Comparison of ENCODE assay signal across 1 cellular context in the genomic region with DNA sequence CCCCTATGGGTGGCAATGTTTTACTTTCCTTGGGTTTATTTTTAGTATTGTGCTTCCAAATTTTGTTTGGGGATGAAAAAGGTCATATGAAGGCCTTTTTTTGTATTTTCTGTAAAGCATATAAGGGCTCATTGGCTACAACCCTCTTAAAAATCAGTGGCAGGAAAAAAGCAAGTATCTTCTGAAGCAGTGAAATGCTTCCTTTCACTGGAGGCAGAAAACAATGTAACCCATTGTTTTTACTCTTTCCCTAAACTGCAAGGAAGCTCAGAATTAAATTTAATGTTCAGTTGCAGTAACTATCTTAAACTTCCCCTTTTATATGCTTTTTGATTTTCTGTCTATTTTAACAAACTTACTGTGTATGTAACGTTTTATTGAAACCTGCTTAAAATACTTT.
TF ChIP-seq lines count a peak whose summit lies in the region.

No MANE protein-coding gene starts in this region.

TF ChIP-seq in WTC11, 78 proteins besides CTCF, POLR2A, EP300 and RAD21 (continued from another document):
- TF ChIP-seq, protein P1, sequence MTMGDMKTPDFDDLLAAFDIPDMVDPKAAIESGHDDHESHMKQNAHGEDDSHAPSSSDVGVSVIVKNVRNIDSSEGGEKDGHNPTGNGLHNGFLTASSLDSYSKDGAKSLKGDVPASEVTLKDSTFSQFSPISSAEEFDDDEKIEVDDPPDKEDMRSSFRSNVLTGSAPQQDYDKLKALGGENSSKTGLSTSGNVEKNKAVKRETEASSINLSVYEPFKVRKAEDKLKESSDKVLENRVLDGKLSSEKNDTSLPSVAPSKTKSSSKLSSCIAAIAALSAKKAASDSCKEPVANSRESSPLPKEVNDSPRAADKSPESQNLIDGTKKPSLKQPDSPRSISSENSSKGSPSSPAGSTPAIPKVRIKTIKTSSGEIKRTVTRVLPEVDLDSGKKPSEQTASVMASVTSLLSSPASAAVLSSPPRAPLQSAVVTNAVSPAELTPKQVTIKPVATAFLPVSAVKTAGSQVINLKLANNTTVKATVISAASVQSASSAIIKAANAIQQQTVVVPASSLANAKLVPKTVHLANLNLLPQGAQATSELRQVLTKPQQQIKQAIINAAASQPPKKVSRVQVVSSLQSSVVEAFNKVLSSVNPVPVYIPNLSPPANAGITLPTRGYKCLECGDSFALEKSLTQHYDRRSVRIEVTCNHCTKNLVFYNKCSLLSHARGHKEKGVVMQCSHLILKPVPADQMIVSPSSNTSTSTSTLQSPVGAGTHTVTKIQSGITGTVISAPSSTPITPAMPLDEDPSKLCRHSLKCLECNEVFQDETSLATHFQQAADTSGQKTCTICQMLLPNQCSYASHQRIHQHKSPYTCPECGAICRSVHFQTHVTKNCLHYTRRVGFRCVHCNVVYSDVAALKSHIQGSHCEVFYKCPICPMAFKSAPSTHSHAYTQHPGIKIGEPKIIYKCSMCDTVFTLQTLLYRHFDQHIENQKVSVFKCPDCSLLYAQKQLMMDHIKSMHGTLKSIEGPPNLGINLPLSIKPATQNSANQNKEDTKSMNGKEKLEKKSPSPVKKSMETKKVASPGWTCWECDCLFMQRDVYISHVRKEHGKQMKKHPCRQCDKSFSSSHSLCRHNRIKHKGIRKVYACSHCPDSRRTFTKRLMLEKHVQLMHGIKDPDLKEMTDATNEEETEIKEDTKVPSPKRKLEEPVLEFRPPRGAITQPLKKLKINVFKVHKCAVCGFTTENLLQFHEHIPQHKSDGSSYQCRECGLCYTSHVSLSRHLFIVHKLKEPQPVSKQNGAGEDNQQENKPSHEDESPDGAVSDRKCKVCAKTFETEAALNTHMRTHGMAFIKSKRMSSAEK (CRISPR knock-in tag; IDR thresholded peaks at IDR 0.05; ENCODE audit: borderline replicate concordance) = no peak
- no peak for TF ChIP-seq ZBTB21 (CRISPR knock-in tag; IDR thresholded peaks at IDR 0.05; ENCODE audit: borderline replicate concordance)
- TF ChIP-seq MYBL2 (CRISPR knock-in tag; IDR thresholded peaks at IDR 0.05) = no peak
- TF ChIP-seq, protein P2, sequence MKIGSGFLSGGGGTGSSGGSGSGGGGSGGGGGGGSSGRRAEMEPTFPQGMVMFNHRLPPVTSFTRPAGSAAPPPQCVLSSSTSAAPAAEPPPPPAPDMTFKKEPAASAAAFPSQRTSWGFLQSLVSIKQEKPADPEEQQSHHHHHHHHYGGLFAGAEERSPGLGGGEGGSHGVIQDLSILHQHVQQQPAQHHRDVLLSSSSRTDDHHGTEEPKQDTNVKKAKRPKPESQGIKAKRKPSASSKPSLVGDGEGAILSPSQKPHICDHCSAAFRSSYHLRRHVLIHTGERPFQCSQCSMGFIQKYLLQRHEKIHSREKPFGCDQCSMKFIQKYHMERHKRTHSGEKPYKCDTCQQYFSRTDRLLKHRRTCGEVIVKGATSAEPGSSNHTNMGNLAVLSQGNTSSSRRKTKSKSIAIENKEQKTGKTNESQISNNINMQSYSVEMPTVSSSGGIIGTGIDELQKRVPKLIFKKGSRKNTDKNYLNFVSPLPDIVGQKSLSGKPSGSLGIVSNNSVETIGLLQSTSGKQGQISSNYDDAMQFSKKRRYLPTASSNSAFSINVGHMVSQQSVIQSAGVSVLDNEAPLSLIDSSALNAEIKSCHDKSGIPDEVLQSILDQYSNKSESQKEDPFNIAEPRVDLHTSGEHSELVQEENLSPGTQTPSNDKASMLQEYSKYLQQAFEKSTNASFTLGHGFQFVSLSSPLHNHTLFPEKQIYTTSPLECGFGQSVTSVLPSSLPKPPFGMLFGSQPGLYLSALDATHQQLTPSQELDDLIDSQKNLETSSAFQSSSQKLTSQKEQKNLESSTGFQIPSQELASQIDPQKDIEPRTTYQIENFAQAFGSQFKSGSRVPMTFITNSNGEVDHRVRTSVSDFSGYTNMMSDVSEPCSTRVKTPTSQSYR (CRISPR knock-in tag; IDR thresholded peaks at IDR 0.05) = no peak
- no peak for TF ChIP-seq ZNF317 (CRISPR knock-in tag; IDR thresholded peaks at IDR 0.05; ENCODE audit: borderline replicate concordance, low read depth)
- TF ChIP-seq, protein P3, sequence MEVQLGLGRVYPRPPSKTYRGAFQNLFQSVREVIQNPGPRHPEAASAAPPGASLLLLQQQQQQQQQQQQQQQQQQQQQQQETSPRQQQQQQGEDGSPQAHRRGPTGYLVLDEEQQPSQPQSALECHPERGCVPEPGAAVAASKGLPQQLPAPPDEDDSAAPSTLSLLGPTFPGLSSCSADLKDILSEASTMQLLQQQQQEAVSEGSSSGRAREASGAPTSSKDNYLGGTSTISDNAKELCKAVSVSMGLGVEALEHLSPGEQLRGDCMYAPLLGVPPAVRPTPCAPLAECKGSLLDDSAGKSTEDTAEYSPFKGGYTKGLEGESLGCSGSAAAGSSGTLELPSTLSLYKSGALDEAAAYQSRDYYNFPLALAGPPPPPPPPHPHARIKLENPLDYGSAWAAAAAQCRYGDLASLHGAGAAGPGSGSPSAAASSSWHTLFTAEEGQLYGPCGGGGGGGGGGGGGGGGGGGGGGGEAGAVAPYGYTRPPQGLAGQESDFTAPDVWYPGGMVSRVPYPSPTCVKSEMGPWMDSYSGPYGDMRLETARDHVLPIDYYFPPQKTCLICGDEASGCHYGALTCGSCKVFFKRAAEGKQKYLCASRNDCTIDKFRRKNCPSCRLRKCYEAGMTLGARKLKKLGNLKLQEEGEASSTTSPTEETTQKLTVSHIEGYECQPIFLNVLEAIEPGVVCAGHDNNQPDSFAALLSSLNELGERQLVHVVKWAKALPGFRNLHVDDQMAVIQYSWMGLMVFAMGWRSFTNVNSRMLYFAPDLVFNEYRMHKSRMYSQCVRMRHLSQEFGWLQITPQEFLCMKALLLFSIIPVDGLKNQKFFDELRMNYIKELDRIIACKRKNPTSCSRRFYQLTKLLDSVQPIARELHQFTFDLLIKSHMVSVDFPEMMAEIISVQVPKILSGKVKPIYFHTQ (CRISPR knock-in tag; IDR thresholded peaks at IDR 0.05) = no peak
- TF ChIP-seq OVOL2 (CRISPR knock-in tag; IDR thresholded peaks at IDR 0.05; ENCODE audit: borderline replicate concordance) = no peak
- TF ChIP-seq NR3C1 (CRISPR knock-in tag; conservative IDR thresholded peaks at IDR 0.05; ENCODE audit: low read depth) = no peak
- TF ChIP-seq NR1H2 (CRISPR knock-in tag; IDR thresholded peaks at IDR 0.05) = no peak
- TF ChIP-seq, protein P4, sequence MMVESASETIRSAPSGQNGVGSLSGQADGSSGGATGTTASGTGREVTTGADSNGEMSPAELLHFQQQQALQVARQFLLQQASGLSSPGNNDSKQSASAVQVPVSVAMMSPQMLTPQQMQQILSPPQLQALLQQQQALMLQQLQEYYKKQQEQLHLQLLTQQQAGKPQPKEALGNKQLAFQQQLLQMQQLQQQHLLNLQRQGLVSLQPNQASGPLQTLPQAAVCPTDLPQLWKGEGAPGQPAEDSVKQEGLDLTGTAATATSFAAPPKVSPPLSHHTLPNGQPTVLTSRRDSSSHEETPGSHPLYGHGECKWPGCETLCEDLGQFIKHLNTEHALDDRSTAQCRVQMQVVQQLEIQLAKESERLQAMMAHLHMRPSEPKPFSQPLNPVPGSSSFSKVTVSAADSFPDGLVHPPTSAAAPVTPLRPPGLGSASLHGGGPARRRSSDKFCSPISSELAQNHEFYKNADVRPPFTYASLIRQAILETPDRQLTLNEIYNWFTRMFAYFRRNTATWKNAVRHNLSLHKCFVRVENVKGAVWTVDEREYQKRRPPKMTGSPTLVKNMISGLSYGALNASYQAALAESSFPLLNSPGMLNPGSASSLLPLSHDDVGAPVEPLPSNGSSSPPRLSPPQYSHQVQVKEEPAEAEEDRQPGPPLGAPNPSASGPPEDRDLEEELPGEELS (CRISPR knock-in tag; IDR thresholded peaks at IDR 0.05) = no peak
- TF ChIP-seq ZNF121 (CRISPR knock-in tag; IDR thresholded peaks at IDR 0.05) = no peak
- TF ChIP-seq, protein P5, sequence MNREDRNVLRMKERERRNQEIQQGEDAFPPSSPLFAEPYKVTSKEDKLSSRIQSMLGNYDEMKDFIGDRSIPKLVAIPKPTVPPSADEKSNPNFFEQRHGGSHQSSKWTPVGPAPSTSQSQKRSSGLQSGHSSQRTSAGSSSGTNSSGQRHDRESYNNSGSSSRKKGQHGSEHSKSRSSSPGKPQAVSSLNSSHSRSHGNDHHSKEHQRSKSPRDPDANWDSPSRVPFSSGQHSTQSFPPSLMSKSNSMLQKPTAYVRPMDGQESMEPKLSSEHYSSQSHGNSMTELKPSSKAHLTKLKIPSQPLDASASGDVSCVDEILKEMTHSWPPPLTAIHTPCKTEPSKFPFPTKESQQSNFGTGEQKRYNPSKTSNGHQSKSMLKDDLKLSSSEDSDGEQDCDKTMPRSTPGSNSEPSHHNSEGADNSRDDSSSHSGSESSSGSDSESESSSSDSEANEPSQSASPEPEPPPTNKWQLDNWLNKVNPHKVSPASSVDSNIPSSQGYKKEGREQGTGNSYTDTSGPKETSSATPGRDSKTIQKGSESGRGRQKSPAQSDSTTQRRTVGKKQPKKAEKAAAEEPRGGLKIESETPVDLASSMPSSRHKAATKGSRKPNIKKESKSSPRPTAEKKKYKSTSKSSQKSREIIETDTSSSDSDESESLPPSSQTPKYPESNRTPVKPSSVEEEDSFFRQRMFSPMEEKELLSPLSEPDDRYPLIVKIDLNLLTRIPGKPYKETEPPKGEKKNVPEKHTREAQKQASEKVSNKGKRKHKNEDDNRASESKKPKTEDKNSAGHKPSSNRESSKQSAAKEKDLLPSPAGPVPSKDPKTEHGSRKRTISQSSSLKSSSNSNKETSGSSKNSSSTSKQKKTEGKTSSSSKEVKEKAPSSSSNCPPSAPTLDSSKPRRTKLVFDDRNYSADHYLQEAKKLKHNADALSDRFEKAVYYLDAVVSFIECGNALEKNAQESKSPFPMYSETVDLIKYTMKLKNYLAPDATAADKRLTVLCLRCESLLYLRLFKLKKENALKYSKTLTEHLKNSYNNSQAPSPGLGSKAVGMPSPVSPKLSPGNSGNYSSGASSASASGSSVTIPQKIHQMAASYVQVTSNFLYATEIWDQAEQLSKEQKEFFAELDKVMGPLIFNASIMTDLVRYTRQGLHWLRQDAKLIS (CRISPR knock-in tag; IDR thresholded peaks at IDR 0.05; ENCODE audit: borderline replicate concordance) = no peak
